In the genomic region with DNA sequence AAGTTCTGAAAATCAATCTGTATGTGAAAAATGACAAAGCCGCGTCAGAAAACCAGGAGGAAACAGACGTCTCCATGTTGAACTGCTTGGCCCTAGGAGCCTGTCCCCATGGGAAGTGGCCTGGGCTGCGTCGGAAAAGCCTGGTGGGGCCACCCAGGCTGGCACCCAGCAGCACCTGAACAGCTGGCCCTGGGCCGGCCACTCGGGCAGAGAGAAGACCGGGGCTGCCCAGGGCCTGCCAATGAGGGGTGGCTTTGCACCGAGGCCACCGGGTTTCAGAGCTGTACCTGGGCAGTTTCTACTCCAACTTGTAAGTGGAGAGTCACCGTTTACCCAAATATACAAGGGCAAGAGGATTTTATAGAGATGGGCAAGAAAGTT, we compare ENCODE assay signal across 22 cellular contexts. TPM values are rescaled to one million over a fixed set of nuclear protein-coding genes. Genes with fewer than 3 reads are reported as not detected.
DNase-seq lines count a peak whose midpoint lies in the region; ATAC-seq and TF ChIP-seq lines count a peak whose summit lies in the region.
"Had no signal": no experiment of that assay in that cellular context is flagged by ENCODE, and none has a peak within 500 bp of the region (broad histone marks: within the 10 kb centered on the region; RNA-seq: fewer than 3 reads in every experiment).

No MANE protein-coding gene starts in this region.

- no peak for TF ChIP-seq POLR2A in Peyer's patch (IDR thresholded peaks at IDR 0.05)

- H3K27me3 Mint-ChIP-seq in progenitor cell of endocrine pancreas = no peaks in the 10 kb centered on the region
- H3K27me3 Mint-ChIP-seq: activated B cell treated with CpG ODN at 0.5 μM for 24 hours; activated CD4-positive, alpha-beta memory T cell treated with anti-CD3 and anti-CD28 coated beads, Interleukin-2, amount 10 ng/mL, durations not matched to agents 7 days and 5 days; brain; stimulated activated naive B cell treated with anti-CD40 and anti-IgM and Interleukin-4, amounts not matched to agents 10 μg/mL and 1 μg/mL and 100 μg/mL, for 72 hours had no signal

- peaks cover 0 to 32% (median 0%) of the 10 kb centered on the region in 3 donors for H3K36me3 ChIP-seq in Peyer's patch

- no peak for TF ChIP-seq CTCF in C4-2B (conservative IDR thresholded peaks at IDR 0.05)
- no peak for TF ChIP-seq CTCF in Peyer's patch (IDR thresholded peaks at IDR 0.05)
- TF ChIP-seq CTCF in progenitor cell of endocrine pancreas (IDR thresholded peaks at IDR 0.05; ENCODE audit: unreplicated experiment) = no peak

- no peak overlapping the region for H3K4me3 ChIP-seq in Peyer's patch
- H3K4me3 ChIP-seq: esophagus squamous epithelium, gastrocnemius medialis had no signal

- peaks cover 6% of the 10 kb centered on the region for H3K4me1 Mint-ChIP-seq in progenitor cell of endocrine pancreas (ENCODE audit: low read depth)
- H3K4me1 Mint-ChIP-seq: activated CD4-positive, alpha-beta memory T cell treated with anti-CD3 and anti-CD28 coated beads, Interleukin-2, amount 10 ng/mL, durations not matched to agents 7 days and 5 days; brain had no signal

- H3K27ac ChIP-seq in C4-2B (peak overlapping the region; percentile 92), Peyer's patch (peak overlapping the region; percentile 38 to 97 (median 70))
- H3K27ac ChIP-seq: testis had no signal

- H3K9me3 Mint-ChIP-seq in progenitor cell of endocrine pancreas (ENCODE audit: low read depth) = no peaks in the 10 kb centered on the region
- H3K9me3 Mint-ChIP-seq: activated B cell treated with CpG ODN at 0.5 μM for 24 hours; activated CD4-positive, alpha-beta memory T cell treated with anti-CD3 and anti-CD28 coated beads, Interleukin-2, amount 10 ng/mL, durations not matched to agents 7 days and 5 days; brain; CD8-positive, alpha-beta T cell; endodermal cell; stimulated activated naive B cell treated with anti-CD40 and anti-IgM and Interleukin-4, amounts not matched to agents 10 μg/mL and 1 μg/mL and 100 μg/mL, for 72 hours had no signal

- peaks cover 2% of the 10 kb centered on the region for H3K36me3 Mint-ChIP-seq in progenitor cell of endocrine pancreas (ENCODE audit: insufficient read depth)

- peak; percentile 12 for ATAC-seq in left lobe of liver
- ATAC-seq in HG03095 (IDR thresholded peaks at IDR 0.05; ENCODE audit: unreplicated experiment) = no peak
- ATAC-seq: CD8-positive, alpha-beta T cell; stimulated activated naive B cell treated with anti-CD40 and anti-IgM and Interleukin-4, amounts not matched to agents 10 μg/mL and 1 μg/mL and 100 μg/mL, for 72 hours had no signal

- H3K4me3 Mint-ChIP-seq in progenitor cell of endocrine pancreas (ENCODE audit: low read depth) = peak overlapping the region; percentile 37
- H3K4me3 Mint-ChIP-seq: activated B cell treated with CpG ODN at 0.5 μM for 24 hours; activated CD4-positive, alpha-beta memory T cell treated with anti-CD3 and anti-CD28 coated beads, Interleukin-2, amount 10 ng/mL, durations not matched to agents 7 days and 5 days; CD8-positive, alpha-beta T cell; endodermal cell had no signal

- peak overlapping the region; percentile 29 for H3K27ac Mint-ChIP-seq in progenitor cell of endocrine pancreas
- H3K27ac Mint-ChIP-seq: activated B cell treated with CpG ODN at 0.5 μM for 24 hours; activated CD4-positive, alpha-beta memory T cell treated with anti-CD3 and anti-CD28 coated beads, Interleukin-2, amount 10 ng/mL, durations not matched to agents 7 days and 5 days; CD8-positive, alpha-beta T cell; endodermal cell; stimulated activated naive B cell treated with anti-CD40 and anti-IgM and Interleukin-4, amounts not matched to agents 10 μg/mL and 1 μg/mL and 100 μg/mL, for 72 hours had no signal

- H3K9me3 ChIP-seq in Peyer's patch = no peaks in the 10 kb centered on the region
- H3K9me3 ChIP-seq: gastrocnemius medialis, testis had no signal

- peaks cover 7 to 39% (median 10%) of the 10 kb centered on the region in 4 donors for H3K4me1 ChIP-seq in Peyer's patch

- H3K27me3 ChIP-seq in Peyer's patch = no peaks in the 10 kb centered on the region
- H3K27me3 ChIP-seq: testis had no signal

- DNase-seq in Peyer's patch = no peak
- no peak for DNase-seq in left lobe of liver (ENCODE audit: low spot score)
- no peak for DNase-seq in progenitor cell of endocrine pancreas (ENCODE audit: low spot score, unreplicated experiment)
- no peak for DNase-seq in CD1c-positive myeloid dendritic cell (ENCODE audit: extremely low spot score)
- DNase-seq in NK-92 treated with Interleukin-12 subunit alpha and Interleukin-12 subunit beta, amount 100 ng/mL, for 24 hours (lab: John Stamatoyannopoulos, UW) = no peak
- DNase-seq: activated B cell treated with CpG ODN at 0.5 μM for 24 hours; activated CD4-positive, alpha-beta memory T cell treated with anti-CD3 and anti-CD28 coated beads, Interleukin-2, amount 10 ng/mL, durations not matched to agents 7 days and 5 days; activated effector memory CD4-positive, alpha-beta T cell treated with Interleukin-2 at 50 U/mL for 16 hours; CD8-positive, alpha-beta T cell; endodermal cell; esophagus squamous epithelium; gastrocnemius medialis; kidney; stimulated activated CD4-positive, alpha-beta T cell treated with anti-CD3 and anti-CD28 coated beads, Interleukin-2, amount 100 ng/mL, for 48 hours; stimulated activated naive B cell treated with anti-CD40 and anti-IgM and Interleukin-4, amounts not matched to agents 10 μg/mL and 1 μg/mL and 100 μg/mL, for 72 hours; T-helper 9 cell; testis had no signal

RNA-seq across cellular contexts. Expression of a gene that starts 1.1 kb away (rescaled TPM):
- total RNA-seq in Peyer's patch (100 to 1,000 TPM in 3 of 4 donors, 10 to 100 TPM in 1; 88.3 to 214 (median 163) TPM), left lobe of liver (177 TPM), progenitor cell of endocrine pancreas (14.7 and 16.2 TPM in 2 replicates)

RNA-seq across cellular contexts. Expression of a gene that starts 11.7 kb away (rescaled TPM):
- 1,000 to 10,000 TPM in 3 of 4 donors, 10 to 100 TPM in 1; 52.8 to 2,204 (median 1,384) TPM for total RNA-seq in Peyer's patch
- total RNA-seq in left lobe of liver = 275 TPM
- total RNA-seq in progenitor cell of endocrine pancreas = 0.62 TPM in 1 of 2 replicates, not detected in the other
- total RNA-seq: activated B cell treated with CpG ODN at 0.5 μM for 24 hours; activated CD4-positive, alpha-beta memory T cell treated with anti-CD3 and anti-CD28 coated beads, Interleukin-2, amount 10 ng/mL, durations not matched to agents 7 days and 5 days; CD8-positive, alpha-beta T cell; endodermal cell; esophagus squamous epithelium; lung microvascular endothelial cell; M059J had no signal

RNA-seq across cellular contexts. Expression of a gene that starts 14.2 kb away (rescaled TPM):
- total RNA-seq in Peyer's patch (100 to 1,000 TPM in 3 of 4 donors, 10 to 100 TPM in 1; 87.5 to 211 (median 172) TPM), left lobe of liver (764 TPM), progenitor cell of endocrine pancreas (89.7 and 91.4 TPM in 2 replicates)

RNA-seq across cellular contexts. Expression of a gene that starts 20.2 kb away (rescaled TPM):
- 10 to 100 TPM; 19.8 to 53.7 (median 36.9) TPM for total RNA-seq in Peyer's patch
- total RNA-seq in left lobe of liver = 18.0 TPM
- total RNA-seq in progenitor cell of endocrine pancreas = 11.9 and 14.1 TPM in 2 replicates

RNA-seq across cellular contexts. Expression of a gene that starts 22.2 kb away (rescaled TPM):
- total RNA-seq in Peyer's patch = 1 to 10 TPM in 2 of 4 donors, under 1 TPM in 1, not detected in 1; 0.88 to 1.6 (median 1.5) TPM
- total RNA-seq in left lobe of liver = 0.45 TPM
- total RNA-seq in progenitor cell of endocrine pancreas = 2.3 and 2.5 TPM in 2 replicates
- total RNA-seq: activated B cell treated with CpG ODN at 0.5 μM for 24 hours; activated CD4-positive, alpha-beta memory T cell treated with anti-CD3 and anti-CD28 coated beads, Interleukin-2, amount 10 ng/mL, durations not matched to agents 7 days and 5 days; esophagus squamous epithelium; gastrocnemius medialis; lung microvascular endothelial cell; M059J had no signal

Comparison
In these comparisons a context has a peak if more than half of its experiments do, and no peak if none do; other contexts are left out.
1. RNA of a gene that starts 11.7 kb away (total RNA-seq): 52.8 to 2,204 TPM in Peyer's patch and 275 TPM in left lobe of liver (single experiment); 0.62 TPM in progenitor cell of endocrine pancreas; every median in the first group is over 10 times any median in the second.